In the genomic region with DNA sequence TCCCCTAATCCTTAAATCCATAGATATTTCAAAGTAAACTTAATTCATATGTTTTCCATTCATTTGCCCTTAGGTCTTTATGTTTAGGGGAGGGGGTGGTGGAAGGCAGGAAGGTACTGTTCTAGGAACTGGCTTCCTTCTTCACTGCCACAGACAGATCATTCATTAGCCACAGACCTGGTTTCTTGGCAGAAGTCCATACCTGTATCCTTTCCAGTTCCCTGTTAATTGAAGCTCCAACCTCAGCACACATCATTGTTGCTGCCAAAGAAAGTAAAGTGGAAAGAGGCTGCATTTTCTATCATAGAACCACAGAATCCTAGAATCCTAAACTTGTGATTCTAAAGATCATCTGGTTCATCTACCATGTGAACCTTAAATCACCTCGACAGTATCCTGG, we compare ENCODE assay signal across 30 cellular contexts.
DNase-seq lines count a peak whose midpoint lies in the region; ATAC-seq and TF ChIP-seq lines count a peak whose summit lies in the region.
"Had no signal": no experiment of that assay in that cellular context is flagged by ENCODE, and none has a peak within 500 bp of the region (broad histone marks: within the 10 kb centered on the region; RNA-seq: fewer than 3 reads in every experiment).

No MANE protein-coding gene starts in this region.

- peaks cover 10% of the 10 kb centered on the region for H3K79me2 ChIP-seq in mammary epithelial cell (ENCODE audit: insufficient read depth, low read length)

- WGBS in mammary epithelial cell (ENCODE audit: low coverage, missing lambda C conversion rate): 8% methylated on average over 1 of the region's 1 CpG

- H3K4me2 ChIP-seq in mammary epithelial cell (ENCODE audit: insufficient read depth, low read depth, low read length): no peak overlapping the region
- H3K4me2 ChIP-seq: neural progenitor cell had no signal

- no peaks in the 10 kb centered on the region for H4K20me1 ChIP-seq in mammary epithelial cell (ENCODE audit: insufficient read depth, low read length)

- H2AFZ ChIP-seq in mammary epithelial cell (ENCODE audit: low read depth, low read length): no peak overlapping the region
- H2AFZ ChIP-seq: neural progenitor cell had no signal

- H3K4me3 ChIP-seq in mammary epithelial cell (replicated peaks in 1 of 3; ENCODE audit: insufficient read depth in 1 of 3, low read depth in 2 of 3, low read length in 3 of 3) (no peak overlapping the region), breast epithelium (no peak overlapping the region), brain microvascular endothelial cell (ENCODE audit: low read depth, low read length) (no peak overlapping the region)
- H3K4me3 ChIP-seq: body of pancreas, GM12878, left ventricle myocardium inferior, neural progenitor cell, right lobe of liver, stomach, thyroid gland, uterus had no signal

- H3K36me3 ChIP-seq in mammary epithelial cell (ENCODE audit: insufficient read depth, low read length) (peaks cover 6% of the 10 kb centered on the region), breast epithelium (no peaks in the 10 kb centered on the region), brain microvascular endothelial cell (replicated peaks) (no peaks in the 10 kb centered on the region)
- H3K36me3 ChIP-seq: left ventricle myocardium inferior, neural progenitor cell, thyroid gland, uterus had no signal

- no peak for ATAC-seq in HG03439 (IDR thresholded peaks at IDR 0.05; ENCODE audit: unreplicated experiment)
- ATAC-seq: activated CD8-positive, alpha-beta memory T cell treated with anti-CD3 and anti-CD28 coated beads, Interleukin-2, amount 10 ng/mL, durations not matched to agents 7 days and 5 days; body of pancreas; GM12878; PC-3 had no signal

- no peak overlapping the region for H3K9ac ChIP-seq in mammary epithelial cell (ENCODE audit: insufficient read depth, low read length)
- H3K9ac ChIP-seq: neural progenitor cell had no signal

- DNase-seq in mammary epithelial cell (peak; percentile 53), breast epithelium (ENCODE audit: low spot score in 2 of 2) (no peak), NCI-H1105 (lab: John Stamatoyannopoulos, UW) (peak; percentile 3), cerebellar cortex (ENCODE audit: low spot score) (peak; percentile 57), renal cortical epithelial cell (ENCODE audit: low read depth) (peak; percentile 73), brain microvascular endothelial cell (no peak), hepatic stellate cell (ENCODE audit: low spot score) (no peak)
- DNase-seq: ACHN; activated CD4-positive, alpha-beta T cell treated with anti-CD3 and anti-CD28 coated beads, Interleukin-2, amount 50 U/mL, for 4 hours; activated CD8-positive, alpha-beta memory T cell treated with anti-CD3 and anti-CD28 coated beads, Interleukin-2, amount 10 ng/mL, durations not matched to agents 7 days and 5 days; activated T-cell treated with anti-CD3 and anti-CD28 coated beads, Interleukin-2, amount 50 U/mL, for 48 hours; body of pancreas; CD4-positive, alpha-beta memory T cell; EL; HFFc6; immature natural killer cell; left ventricle myocardium inferior; NCI-H1092 treated with DMSO at 0.1 percent for 48 hours; NCI-H1930; NCI-H524; NK-92 treated with Interleukin-12 subunit alpha and Interleukin-12 subunit beta, amount 100 ng/mL, for 24 hours; PC-3; right lobe of liver; stomach; T-helper 2 cell; thyroid gland; uterus had no signal

- H3K4me1 ChIP-seq in mammary epithelial cell (ENCODE audit: insufficient read depth, low read length) (peaks cover 12% of the 10 kb centered on the region), breast epithelium (no peaks in the 10 kb centered on the region)
- H3K4me1 ChIP-seq: body of pancreas, neural progenitor cell, right lobe of liver, thyroid gland, uterus had no signal

- CTCF ChIA-PET in mammary epithelial cell (lab: Charles Lee; ENCODE audit: low non-redundant PET): no interaction called here

- no peak for TF ChIP-seq POLR2A in breast epithelium (IDR thresholded peaks at IDR 0.05)

- H3K27ac ChIP-seq in mammary epithelial cell (ENCODE audit: insufficient read depth, low read depth, low read length): no peak overlapping the region
- H3K27ac ChIP-seq in breast epithelium: no peak overlapping the region
- no peak overlapping the region for H3K27ac ChIP-seq in brain microvascular endothelial cell
- H3K27ac ChIP-seq: body of pancreas, left ventricle myocardium inferior, neural progenitor cell, right lobe of liver, stomach, thyroid gland, uterus had no signal

- dilution Hi-C loops in mammary epithelial cell (cut with HindIII; ENCODE audit: low sequenced_read_pairs): no loop called here

- TF ChIP-seq CTCF in mammary epithelial cell (conservative IDR thresholded peaks at IDR 0.05 in 1 of 2, IDR thresholded peaks at IDR 0.05 in 1 of 2; ENCODE audit: extremely low read depth in 1 of 2, insufficient read depth in 1 of 2, low read depth in 1 of 2, low read length in 2 of 2) (no peak), breast epithelium (IDR thresholded peaks at IDR 0.05) (no peak), brain microvascular endothelial cell (IDR thresholded peaks at IDR 0.05; ENCODE audit: low read depth, low read length, missing control alignments) (no peak)

- in situ Hi-C loops in mammary epithelial cell (cut with MboI; ENCODE audit: low sequenced_read_pairs in 2 of 2) (no loop called here), brain microvascular endothelial cell (cut with HindIII; ENCODE audit: low pct_ligation_motif_present, low sequenced_read_pairs) (no loop called here)

- H3K27me3 ChIP-seq in mammary epithelial cell (ENCODE audit: insufficient read depth, low read length) (no peaks in the 10 kb centered on the region), breast epithelium (no peaks in the 10 kb centered on the region), brain microvascular endothelial cell (replicated peaks) (no peaks in the 10 kb centered on the region)
- H3K27me3 ChIP-seq: body of pancreas, neural progenitor cell, right lobe of liver, stomach, thyroid gland, uterus had no signal

- intact Hi-C loops in mammary epithelial cell (cut with micrococcal nuclease) (loop anchor here (10.0 kb wide), 1 partner anchor 239 kb away; a partner anchor contains a TSS), breast epithelium (cut with DNase I; ENCODE audit: low total_unique reads) (no loop called here)

- H3K9me3 ChIP-seq in mammary epithelial cell (replicated peaks; ENCODE audit: insufficient read depth, low read length): no peaks in the 10 kb centered on the region
- no peaks in the 10 kb centered on the region for H3K9me3 ChIP-seq in breast epithelium
- H3K9me3 ChIP-seq: body of pancreas, left ventricle myocardium inferior, right lobe of liver, stomach, thyroid gland, uterus had no signal

- no TSS peak for BruUV-seq in mammary epithelial cell (replicated peaks; lab: Mats Ljungman, UMichigan)

Comparison
In these comparisons a context has a peak if more than half of its experiments do, and no peak if none do; other contexts are left out.
1. DNase-seq: peak in mammary epithelial cell (single experiment), NCI-H1105 (single experiment), cerebellar cortex (single experiment) and renal cortical epithelial cell (single experiment); none in breast epithelium (0 of 2), brain microvascular endothelial cell (single experiment) and hepatic stellate cell (single experiment).